ENCODE assay signal across 16 cellular contexts in genomic region chr20:62362590-62362940, GRCh38. TPM values are rescaled to one million over a fixed set of nuclear protein-coding genes. Genes with fewer than 3 reads are reported as not detected.
DNase-seq lines count a peak whose midpoint lies in the region; ATAC-seq, FAIRE-seq and TF ChIP-seq lines count a peak whose summit lies in the region.
"Had no signal": no experiment of that assay in that cellular context is flagged by ENCODE, and none has a peak within 500 bp of the region (broad histone marks: within the 10 kb centered on the region; RNA-seq: fewer than 3 reads in every experiment).

No MANE protein-coding gene starts in this region.

- no peak overlapping the region for H2AFZ ChIP-seq in HCT116 (ENCODE audit: low read depth, low read length, poor library complexity, severe bottlenecking)
- H2AFZ ChIP-seq: GM23248, parathyroid adenoma had no signal

- H3K9me3 ChIP-seq in HCT116 (ENCODE audit: control insufficient read depth in 1 of 2, insufficient read depth in 1 of 2, low read depth in 1 of 2, low read length in 2 of 2): no peaks in the 10 kb centered on the region
- no peaks in the 10 kb centered on the region for H3K9me3 ChIP-seq in ascending aorta
- no peaks in the 10 kb centered on the region for H3K9me3 ChIP-seq in kidney (ENCODE audit: control insufficient read depth in 1 of 2, low read length in 2 of 2)
- no peaks in the 10 kb centered on the region for H3K9me3 ChIP-seq in stomach smooth muscle (ENCODE audit: control insufficient read depth in 2 of 2, low read length in 2 of 2)
- H3K9me3 ChIP-seq in A673 (ENCODE audit: low read depth, low read length, poor library complexity, severe bottlenecking): no peaks in the 10 kb centered on the region
- no peaks in the 10 kb centered on the region for H3K9me3 ChIP-seq in naive thymus-derived CD4-positive, alpha-beta T cell (ENCODE audit: control insufficient read depth in 2 of 3, low read length in 3 of 3)

- no peak for FAIRE-seq in kidney (lab: Jason Lieb, UNC)
- FAIRE-seq: GM12892, GM19239 had no signal

- H3K79me2 ChIP-seq in HCT116 (ENCODE audit: insufficient read depth, low read length): peaks cover 88% of the 10 kb centered on the region

- TF ChIP-seq RAD21 in HCT116 (IDR thresholded peaks at IDR 0.05; ENCODE audit: low read depth): no peak

- peak overlapping the region; percentile 94 for H3K9ac ChIP-seq in HCT116 (ENCODE audit: low read length)
- H3K9ac ChIP-seq in kidney (ENCODE audit: low read length in 2 of 2): peak overlapping the region in 1 of 2 donors; percentile 51
- H3K9ac ChIP-seq in stomach smooth muscle (ENCODE audit: low read length in 2 of 2): peak overlapping the region in 1 of 2 donors; percentile 33
- H3K9ac ChIP-seq: GM23248, parathyroid adenoma had no signal

- peak overlapping the region; percentile 100 for H3K4me2 ChIP-seq in HCT116 (ENCODE audit: low read length)

- CTCF ChIA-PET in HCT116 (lab: Charles Lee): no interaction called here
- CTCF ChIA-PET in A673 (lab: Charles Lee): no interaction called here
- CTCF ChIA-PET in naive thymus-derived CD4-positive, alpha-beta T cell (lab: Charles Lee): no interaction called here

- H3K4me1 ChIP-seq in HCT116 (ENCODE audit: control insufficient read depth in 1 of 2, insufficient read depth in 2 of 2, low read length in 2 of 2) (peaks cover 70 to 86% of the 10 kb centered on the region in 2 experiments), ascending aorta (peaks cover 54 to 75% of the 10 kb centered on the region in 2 donors), kidney (ENCODE audit: control insufficient read depth in 1 of 2, insufficient read depth in 1 of 2, low read depth in 1 of 2, low read length in 2 of 2) (peaks cover 29 to 68% of the 10 kb centered on the region in 2 donors), stomach smooth muscle (ENCODE audit: control insufficient read depth, insufficient read depth, low read length) (peaks cover 88% of the 10 kb centered on the region), A673 (ENCODE audit: insufficient read depth, low read length, poor library complexity, severe bottlenecking) (peaks cover 19% of the 10 kb centered on the region)
- peaks cover 0 to 9% of the 10 kb centered on the region in 2 donors for H3K4me1 ChIP-seq in naive thymus-derived CD4-positive, alpha-beta T cell (ENCODE audit: control insufficient read depth in 2 of 2, insufficient read depth in 2 of 2, low read length in 2 of 2)

- ATAC-seq in HCT116 (no peak), GM21526 (IDR thresholded peaks at IDR 0.05; ENCODE audit: low FRiP score, unreplicated experiment) (no peak)
- no peak for ATAC-seq in naive thymus-derived CD4-positive, alpha-beta T cell

- BruUV-seq in HCT116 (replicated peaks; lab: Mats Ljungman, UMichigan): no TSS peak
- BruUV-seq in A673 (replicated peaks; lab: Mats Ljungman, UMichigan): no TSS peak

- H3K36me3 ChIP-seq in HCT116 (ENCODE audit: control insufficient read depth in 1 of 2, insufficient read depth in 2 of 2, low read length in 2 of 2): no peaks in the 10 kb centered on the region; a peak in 1 of 4 replicates
- H3K36me3 ChIP-seq in ascending aorta: peaks cover 0 to 11% of the 10 kb centered on the region in 2 donors
- no peaks in the 10 kb centered on the region for H3K36me3 ChIP-seq in kidney (ENCODE audit: control insufficient read depth in 1 of 2, insufficient read depth in 2 of 2, low read length in 2 of 2)
- peaks cover 4% of the 10 kb centered on the region in 2 donors for H3K36me3 ChIP-seq in stomach smooth muscle (ENCODE audit: control insufficient read depth in 2 of 2, insufficient read depth in 2 of 2, low read length in 2 of 2)
- no peaks in the 10 kb centered on the region for H3K36me3 ChIP-seq in A673 (ENCODE audit: insufficient read depth, low read length, poor library complexity, severe bottlenecking)
- no peaks in the 10 kb centered on the region for H3K36me3 ChIP-seq in naive thymus-derived CD4-positive, alpha-beta T cell (ENCODE audit: control insufficient read depth in 2 of 3, insufficient read depth in 3 of 3, low read length in 3 of 3)

- TF ChIP-seq CTCF in HCT116 (IDR thresholded peaks at IDR 0.05 in 2 of 3, conservative IDR thresholded peaks at IDR 0.05 in 1 of 3; ENCODE audit: borderline replicate concordance in 1 of 3, insufficient read depth in 1 of 3, low read depth in 2 of 3, low read length in 2 of 3): no peak
- no peak for TF ChIP-seq CTCF in ascending aorta (IDR thresholded peaks at IDR 0.05)
- no peak for TF ChIP-seq CTCF in kidney (IDR thresholded peaks at IDR 0.05; ENCODE audit: borderline replicate concordance, extremely low read depth, insufficient read depth)
- TF ChIP-seq CTCF in A673 (conservative IDR thresholded peaks at IDR 0.05; ENCODE audit: low read depth, low read length): no peak

- no peak overlapping the region for H3K27ac Mint-ChIP-seq in naive thymus-derived CD4-positive, alpha-beta T cell

- H3K27me3 ChIP-seq in HCT116 (ENCODE audit: insufficient read depth, low read length) (no peaks in the 10 kb centered on the region), ascending aorta (no peaks in the 10 kb centered on the region), stomach smooth muscle (ENCODE audit: control insufficient read depth in 1 of 2, insufficient read depth in 2 of 2, low read length in 2 of 2) (no peaks in the 10 kb centered on the region), A673 (replicated peaks; ENCODE audit: insufficient read depth, low read depth, low read length, poor library complexity) (peaks cover 12% of the 10 kb centered on the region)
- H3K27me3 ChIP-seq in naive thymus-derived CD4-positive, alpha-beta T cell (ENCODE audit: control insufficient read depth in 2 of 2, insufficient read depth in 2 of 2, low read length in 2 of 2): peaks cover 0 to 9% of the 10 kb centered on the region in 2 donors

- H3K9me2 ChIP-seq in HCT116 (ENCODE audit: insufficient read depth): no peaks in the 10 kb centered on the region

- POLR2A ChIA-PET in HCT116 (lab: Charles Lee) (no interaction called here), A673 (lab: Charles Lee; ENCODE audit: low non-redundant PET) (no interaction called here)
- POLR2A ChIA-PET in naive thymus-derived CD4-positive, alpha-beta T cell (lab: Charles Lee): no interaction called here

- TF ChIP-seq POLR2A in HCT116 (IDR thresholded peaks at IDR 0.05; ENCODE audit: borderline replicate concordance, extremely low read depth, insufficient read depth, insufficient read length): no peak

- peaks cover 9 to 21% (median 14%) of the 10 kb centered on the region in 5 donors for H3K27me3 Mint-ChIP-seq in naive thymus-derived CD4-positive, alpha-beta T cell

- no peak for DNase-seq in HCT116 (ENCODE audit: low read depth, low spot score)
- DNase-seq in ascending aorta (ENCODE audit: low spot score in 2 of 2): no peak
- no peak for DNase-seq in kidney
- DNase-seq in A673 (ENCODE audit: low spot score): no peak
- DNase-seq in naive thymus-derived CD4-positive, alpha-beta T cell: no peak
- DNase-seq in NCI-H1105 treated with DMSO at 0.1 percent for 48 hours (lab: John Stamatoyannopoulos, UW): no peak
- DNase-seq: activated CD4-positive, alpha-beta T cell treated with anti-CD3 and anti-CD28 coated beads, Interleukin-2, amount 50 U/mL, for 48 hours; GM23248; NCI-H2227 treated with DMSO at 0.1 percent for 48 hours; stimulated activated CD8-positive, alpha-beta memory T cell treated with anti-CD3 and anti-CD28 coated beads, Interleukin-4, amount 100 ng/mL, for 48 hours had no signal

- H3K36me3 Mint-ChIP-seq in naive thymus-derived CD4-positive, alpha-beta T cell: no peaks in the 10 kb centered on the region

- no peaks in the 10 kb centered on the region for H4K20me1 ChIP-seq in HCT116 (ENCODE audit: insufficient read depth)

- RAD21 ChIA-PET in HCT116 (lab: Charles Lee; ENCODE audit: low non-redundant PET in 1 of 2, low total read pairs in 2 of 2, uncharacterized antibody in 2 of 2, unreplicated experiment in 2 of 2): no interaction called here

- intact Hi-C loops in HCT116 (cut with micrococcal nuclease) (no loop called here), ascending aorta (cut with DNase I) (no loop called here), kidney (cut with DNase I) (no loop called here), A673 (cut with micrococcal nuclease; ENCODE audit: unreplicated experiment) (no loop called here)
- intact Hi-C loops in naive thymus-derived CD4-positive, alpha-beta T cell (cut with micrococcal nuclease): no loop called here

- H3K27ac ChIP-seq in HCT116 (ENCODE audit: low read depth, low read length) (peak overlapping the region; percentile 98), ascending aorta (peak overlapping the region; percentile 91 to 98), kidney (ENCODE audit: low read depth in 2 of 2, low read length in 2 of 2) (peak overlapping the region; percentile 20 to 74), stomach smooth muscle (ENCODE audit: low read length) (peak overlapping the region; percentile 87), A673 (ENCODE audit: low read depth, low read length, poor library complexity, severe bottlenecking) (no peak overlapping the region)
- H3K27ac ChIP-seq in naive thymus-derived CD4-positive, alpha-beta T cell (ENCODE audit: low read depth, low read length): no peak overlapping the region
- H3K27ac ChIP-seq: C4-2B, GM23248, parathyroid adenoma had no signal

- no peaks in the 10 kb centered on the region for H3K9me3 Mint-ChIP-seq in naive thymus-derived CD4-positive, alpha-beta T cell

- H3K4me1 Mint-ChIP-seq in naive thymus-derived CD4-positive, alpha-beta T cell: peaks cover 0 to 4% (median 0%) of the 10 kb centered on the region in 7 donors

- no peak overlapping the region for H3K4me3 Mint-ChIP-seq in naive thymus-derived CD4-positive, alpha-beta T cell

- H3K4me3 ChIP-seq in HCT116 (replicated peaks in 1 of 2; ENCODE audit: low read depth in 1 of 2, low read length in 2 of 2) (peak overlapping the region in 1 of 2 experiments; percentile 44; a peak in 1 of 4 replicates), ascending aorta (no peak overlapping the region), kidney (ENCODE audit: low read length in 2 of 2) (no peak overlapping the region), stomach smooth muscle (ENCODE audit: low read length in 2 of 2) (peak overlapping the region; percentile 19 to 44), A673 (ENCODE audit: low read depth, low read length, poor library complexity, severe bottlenecking) (no peak overlapping the region)
- H3K4me3 ChIP-seq in naive thymus-derived CD4-positive, alpha-beta T cell (ENCODE audit: low read length): no peak overlapping the region
- H3K4me3 ChIP-seq: GM23248 had no signal

RNA-seq across cellular contexts. Expression of gene LAMA5, which starts 4.5 kb away (rescaled TPM):
- total RNA-seq in HCT116 (2021; ENCODE audit: unreplicated experiment): 321 TPM
- 190 and 217 TPM in 2 replicates for polyA plus RNA-seq in HCT116 (2012)
- total RNA-seq in ascending aorta: 469 TPM
- total RNA-seq in kidney: 342 TPM
- 94.0 TPM for polyA plus RNA-seq in kidney (ENCODE audit: insufficient read depth, low read depth, low replicate concordance)
- 4.2 and 13.2 TPM in 2 replicates for total RNA-seq in A673 (2021)
- total RNA-seq in naive thymus-derived CD4-positive, alpha-beta T cell: 1 to 10 TPM in 1 of 5 experiments, under 1 TPM in 4; 0.05 to 1.3 (median 0.57) TPM
- not detected for polyA plus RNA-seq in naive thymus-derived CD4-positive, alpha-beta T cell

RNA-seq across cellular contexts. Expression of gene RPS21, which starts 24.3 kb away (rescaled TPM):
- total RNA-seq in HCT116 (2021; ENCODE audit: unreplicated experiment) (2,488 TPM), ascending aorta (1,828 TPM), kidney (1,221 TPM), A673 (2021) (1,502 and 1,506 TPM in 2 replicates)
- polyA plus RNA-seq in HCT116 (2012): 5,598 and 10,032 TPM in 2 replicates
- polyA plus RNA-seq in kidney (ENCODE audit: insufficient read depth, low read depth, low replicate concordance): 2,336 TPM
- 1,000 to 10,000 TPM; 2,026 to 3,407 (median 3,308) TPM for total RNA-seq in naive thymus-derived CD4-positive, alpha-beta T cell
- 1,000 to 10,000 TPM; 3,163 to 3,458 TPM for polyA plus RNA-seq in naive thymus-derived CD4-positive, alpha-beta T cell

RNA-seq across cellular contexts. Expression of gene CABLES2, which starts 44.5 kb away (rescaled TPM):
- 8.9 TPM for total RNA-seq in HCT116 (2021; ENCODE audit: unreplicated experiment)
- polyA plus RNA-seq in HCT116 (2012): 8.1 and 9.5 TPM in 2 replicates
- 0.43 TPM for total RNA-seq in ascending aorta
- total RNA-seq in kidney: 4.5 TPM
- polyA plus RNA-seq in kidney (ENCODE audit: insufficient read depth, low read depth, low replicate concordance): 2.0 TPM
- 11.8 and 14.1 TPM in 2 replicates for total RNA-seq in A673 (2021)
- 10 to 100 TPM in 1 of 5 experiments, 1 to 10 TPM in 4; 4.3 to 16.7 (median 6.3) TPM for total RNA-seq in naive thymus-derived CD4-positive, alpha-beta T cell
- 1 to 10 TPM in 1 of 2 donors, under 1 TPM in 1; 0.61 to 1.8 TPM for polyA plus RNA-seq in naive thymus-derived CD4-positive, alpha-beta T cell

RNA-seq across cellular contexts. Expression of gene ADRM1, which starts 59.8 kb away (rescaled TPM):
- 158 TPM for total RNA-seq in HCT116 (2021; ENCODE audit: unreplicated experiment)
- 196 and 200 TPM in 2 replicates for polyA plus RNA-seq in HCT116 (2012)
- total RNA-seq in ascending aorta: 236 TPM
- 64.4 TPM for total RNA-seq in kidney
- polyA plus RNA-seq in kidney (ENCODE audit: insufficient read depth, low read depth, low replicate concordance): 79.4 TPM
- 218 and 252 TPM in 2 replicates for total RNA-seq in A673 (2021)
- total RNA-seq in naive thymus-derived CD4-positive, alpha-beta T cell: 100 to 1,000 TPM in 1 of 5 experiments, 10 to 100 TPM in 4; 51.3 to 117 (median 55.0) TPM
- polyA plus RNA-seq in naive thymus-derived CD4-positive, alpha-beta T cell: 10 to 100 TPM; 73.7 to 99.9 TPM

Comparison
In these comparisons a context has a peak if more than half of its experiments do, and no peak if none do; other contexts are left out.
1. H3K27ac ChIP-seq: peak in HCT116 (single experiment), ascending aorta (2 of 2), kidney (2 of 2) and stomach smooth muscle (single experiment); none in A673 (single experiment) and naive thymus-derived CD4-positive, alpha-beta T cell (single experiment).
2. H3K4me3 ChIP-seq: peak in stomach smooth muscle (2 of 2); none in ascending aorta (0 of 2), kidney (0 of 2), A673 (single experiment) and naive thymus-derived CD4-positive, alpha-beta T cell (single experiment).
3. RNA of gene LAMA5, which starts 4.5 kb away (total RNA-seq): 469 TPM in ascending aorta (single experiment), 342 TPM in kidney (single experiment) and 321 TPM in HCT116 (single experiment); 4.2 to 13.2 TPM in A673 and 0.05 to 1.3 TPM in naive thymus-derived CD4-positive, alpha-beta T cell; every median in the first group is over 10 times any median in the second.